8 cellular contexts compared by ENCODE assay signal in genomic region chrY:12661974-12662670, GRCh38. TPM values are rescaled to one million over a fixed set of nuclear protein-coding genes. Genes with fewer than 3 reads are reported as not detected.
DNase-seq lines count a peak whose midpoint lies in the region; ATAC-seq and TF ChIP-seq lines count a peak whose summit lies in the region.

No MANE protein-coding gene starts in this region.

- peaks cover 5% of the 10 kb centered on the region; the same call in 1 of the 2 replicates for H3K36me3 ChIP-seq in GM23338 (ENCODE audit: insufficient read depth)
- H3K36me3 ChIP-seq in endodermal cell (ENCODE audit: control insufficient read depth, insufficient read depth, low read length), result peaks cover 20% of the 10 kb centered on the region

- H3K36me3 Mint-ChIP-seq in GM23338 (ENCODE audit: low read depth), result peaks cover 30% of the 10 kb centered on the region
- H3K36me3 Mint-ChIP-seq in endodermal cell (ENCODE audit: low read depth), result no peaks in the 10 kb centered on the region

- peak; percentile 81 for ATAC-seq in GM23338

- peaks cover 46% of the 10 kb centered on the region for H3K79me2 ChIP-seq in GM23338 (replicated peaks; ENCODE audit: insufficient read depth)

- H3K4me1 ChIP-seq in GM23338 (ENCODE audit: insufficient read depth) (0 out of 2 replicates have a peak, but pooled peaks cover 3% of the 10 kb centered on the region), endodermal cell (ENCODE audit: control insufficient read depth, insufficient read depth, low read length) (no peaks in the 10 kb centered on the region)

- peak overlapping the region; percentile 93 for H2AFZ ChIP-seq in GM23338

- H3K9me3 Mint-ChIP-seq in GM23338, result no peaks in the 10 kb centered on the region; the same call in 2 of the 3 replicates
- H3K9me3 Mint-ChIP-seq in endodermal cell, result no peaks in the 10 kb centered on the region

- peaks cover 3% of the 10 kb centered on the region for H4K20me1 ChIP-seq in GM23338 (replicated peaks; ENCODE audit: insufficient read depth)

- H3K4me1 Mint-ChIP-seq in GM23338 (peaks cover 6% of the 10 kb centered on the region; the same call in 2 of the 3 replicates), endodermal cell (no peaks in the 10 kb centered on the region)

- H3K27me3 ChIP-seq in GM23338 (ENCODE audit: insufficient read depth) (no peaks in the 10 kb centered on the region), endodermal cell (ENCODE audit: control insufficient read depth, insufficient read depth, low read length, poor library complexity, severe bottlenecking) (no peaks in the 10 kb centered on the region)

- no peaks in the 10 kb centered on the region for H3K9me3 ChIP-seq in endodermal cell (ENCODE audit: control insufficient read depth, low read length)

- H3K27ac Mint-ChIP-seq in GM23338 (peak overlapping the region; percentile 99), endodermal cell (no peak overlapping the region)

- 0 to 1% methylated on average over 4 to 26 of the region's 32 CpGs for WGBS in endodermal cell (ENCODE audit: insufficient coverage in 1 of 2, insufficient read length in 1 of 2), 2 experiments

- H3K4me3 Mint-ChIP-seq in GM23338 (peak overlapping the region; percentile 98), endodermal cell (no peak overlapping the region)

- H3K4me3 ChIP-seq in GM23338 (peak overlapping the region; percentile 66), endodermal cell (ENCODE audit: low read length) (peak overlapping the region; percentile 93)

- peak overlapping the region; percentile 88 for H3K4me2 ChIP-seq in GM23338

- peak; percentile 72 for DNase-seq in GM23338 (ENCODE audit: low spot score)
- peak; percentile 28 for DNase-seq in SKM-1 treated with dmso at 0.1 percent for 144 hours (lab: John Stamatoyannopoulos, UW; ENCODE audit: unreplicated experiment)
- no peak for DNase-seq in endodermal cell
- DNase-seq in renal cortical epithelial cell (ENCODE audit: low read depth), result peak; percentile 57
- DNase-seq in HUDEP-2 (lab: John Stamatoyannopoulos, UW; ENCODE audit: unreplicated experiment in 76 of 76), result no peak
- DNase-seq in Kasumi-1 (lab: John Stamatoyannopoulos, UW), result no peak
- no peak for DNase-seq in SK-N-DZ (ENCODE audit: low spot score)

- H3K9me2 ChIP-seq in GM23338 (ENCODE audit: insufficient read depth), result no peaks in the 10 kb centered on the region

- TF ChIP-seq CTCF in 22Rv1 (IDR thresholded peaks at IDR 0.05) (no peak), GM23338 (conservative IDR thresholded peaks at IDR 0.05; ENCODE audit: low read depth in 2 of 2) (no peak), endodermal cell (conservative IDR thresholded peaks at IDR 0.05) (no peak)

- peak overlapping the region; percentile 92 for H3K9ac ChIP-seq in endodermal cell (ENCODE audit: extremely low read depth, low read length, poor library complexity, severe bottlenecking)

- H3F3A ChIP-seq in GM23338 (replicated peaks; ENCODE audit: low read depth), result no peaks in the 10 kb centered on the region

- H3K27ac ChIP-seq in 22Rv1 (peak overlapping the region; percentile 83), GM23338 (ENCODE audit: low read depth) (peak overlapping the region; percentile 92), endodermal cell (ENCODE audit: low read depth, low read length) (peak overlapping the region; percentile 22)

- H3K27me3 Mint-ChIP-seq in GM23338 (ENCODE audit: insufficient read depth, low read depth, poor library complexity), result no peaks in the 10 kb centered on the region
- no peaks in the 10 kb centered on the region for H3K27me3 Mint-ChIP-seq in endodermal cell (ENCODE audit: insufficient read depth)

TF ChIP-seq in GM23338, 12 proteins besides CTCF, POLR2A, EP300 and RAD21:
- TF ChIP-seq POLR2AphosphoS5 (IDR thresholded peaks at IDR 0.05; ENCODE audit: low read depth), result peak; percentile 43; the same call in 1 of the 2 replicates
- TF ChIP-seq STAT1 (IDR thresholded peaks at IDR 0.05; ENCODE audit: unreplicated experiment), result no peak
- no peak for TF ChIP-seq ZNF331 (CRISPR knock-in tag; IDR thresholded peaks at IDR 0.05; ENCODE audit: low read depth)

RNA-seq across cellular contexts. Expression of gene USP9Y, which starts 38.9 kb away (rescaled TPM):
- 45.2 and 49.0 TPM in 2 replicates for total RNA-seq in GM23338 (2014; rRNA removed; shearing (Covaris generic))
- 17.4 and 23.7 TPM in 2 replicates for polyA plus RNA-seq in GM23338 (2016; fragmentation: Nextera tagmentation; extraction: Ambion mirVana)
- total RNA-seq in endodermal cell (10 to 100 TPM in 1 of 2 donors, not detected in 1; 44.1 TPM), renal cortical epithelial cell (34.2 TPM in 1 of 2 replicates, not detected in the other)
- polyA plus RNA-seq in endodermal cell (2013, experiment 1 of 2), result 25.2 TPM
- 24.0 TPM for polyA plus RNA-seq in endodermal cell (2013, experiment 2 of 2)
- not detected in 2 replicates for polyA plus RNA-seq in SK-N-DZ (2014; cell fraction: cytosol; rRNA removed)
- not detected in 2 replicates for polyA plus RNA-seq in SK-N-DZ (2014; cell fraction: nucleus; rRNA removed)

Comparison
In these comparisons a context has a peak if more than half of its experiments do, and no peak if none do; other contexts are left out.
1. H3K27ac ChIP-seq: peak in every context shown above with its lines; median percentile 92 in GM23338; 83 in 22Rv1; 22 in endodermal cell.
2. DNase-seq: peak in GM23338 (single experiment), SKM-1 treated with dmso at 0.1 percent for 144 hours (single experiment) and renal cortical epithelial cell (single experiment); none in endodermal cell (single experiment), HUDEP-2 (0 of 76), Kasumi-1 (0 of 2) and SK-N-DZ (single experiment).